ENCODE assay signal across 9 cellular contexts in the genomic region with DNA sequence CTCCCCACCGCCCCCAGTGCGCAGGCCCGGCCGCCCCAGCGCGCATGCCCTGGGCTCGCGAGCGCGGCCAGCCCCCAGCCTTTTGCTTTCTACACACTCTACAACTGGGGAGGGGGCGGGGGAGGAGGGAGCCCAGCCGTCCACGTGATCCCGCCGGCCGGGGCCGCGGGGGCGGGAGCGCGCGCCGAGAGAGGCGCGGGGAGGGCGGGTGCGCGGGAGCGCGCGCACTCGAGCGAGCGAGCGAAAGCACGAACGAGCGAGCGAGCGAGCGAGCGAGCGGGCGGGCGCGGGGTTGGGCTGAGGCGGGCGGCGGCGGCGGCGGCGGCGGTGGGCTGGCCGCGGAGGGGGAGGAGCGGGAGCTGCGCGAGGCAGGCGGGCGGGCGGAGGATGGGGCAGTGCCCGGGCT. TPM values are rescaled to one million over a fixed set of nuclear protein-coding genes. Genes with fewer than 3 reads are reported as not detected.
DNase-seq lines count a peak whose midpoint lies in the region; ATAC-seq, FAIRE-seq and TF ChIP-seq lines count a peak whose summit lies in the region.
"Had no signal": no experiment of that assay in that cellular context is flagged by ENCODE, and none has a peak within 500 bp of the region (broad histone marks: within the 10 kb centered on the region; RNA-seq: fewer than 3 reads in every experiment).

A gene (plus strand): TSS at position 395 of the 406 bp plus-strand sequence. CDS start 1,179 bp downstream, outside the sequence.

- H3K4me3 ChIP-seq in DOHH2 (ENCODE audit: low read length) (peak within 1 kb of the TSS; percentile 89), bronchial epithelial cell (ENCODE audit: low read depth, low read length) (peak within 1 kb of the TSS; percentile 38), gastrocnemius medialis (peak within 1 kb of the TSS; percentile 72 to 92 (median 88))

- in situ Hi-C loops in gastrocnemius medialis (cut with MboI; ENCODE audit: low sequenced_read_pairs in 4 of 4): no loop called here

- H3K36me3 ChIP-seq in DOHH2 (ENCODE audit: control insufficient read depth, low read length): peaks cover 10% of the 10 kb centered on the region; the same call in 1 of the 2 replicates
- no peaks in the 10 kb centered on the region for H3K36me3 ChIP-seq in bronchial epithelial cell (ENCODE audit: control insufficient read depth, insufficient read depth, low read length)
- no peaks in the 10 kb centered on the region for H3K36me3 ChIP-seq in gastrocnemius medialis

- TF ChIP-seq POLR2A in gastrocnemius medialis (IDR thresholded peaks at IDR 0.05): peak; percentile 34 to 41

- H3K9me3 ChIP-seq in DOHH2 (ENCODE audit: control insufficient read depth, insufficient read depth, low read length) (no peaks in the 10 kb centered on the region), gastrocnemius medialis (no peaks in the 10 kb centered on the region)

- DNase-seq in H4 (ENCODE audit: low spot score): peak; percentile 88
- DNase-seq in NAMALWA (ENCODE audit: low spot score): peak; percentile 97
- peak in 3 of 5 experiments; percentile 7 to 65 (median 44) for DNase-seq in T-helper 2 cell
- no peak for DNase-seq in bronchial epithelial cell (ENCODE audit: low read depth)
- DNase-seq in iPS-NIHi11 (ENCODE audit: low spot score): peak; percentile 95
- peak; percentile 75 to 82 for DNase-seq in gastrocnemius medialis

- intact Hi-C loops in gastrocnemius medialis (cut with DNase I; ENCODE audit: low total_unique reads): loop anchor here (1.0 to 5.0 kb wide), 4 partner anchors 81 to 229 kb away; no protein-coding TSS in a partner anchor

- H3K9me2 ChIP-seq in DOHH2 (replicated peaks; ENCODE audit: control insufficient read depth, low read length): no peaks in the 10 kb centered on the region

- TF ChIP-seq CTCF in DOHH2 (IDR thresholded peaks at IDR 0.05; ENCODE audit: low read depth, low read length, poor library complexity, severe bottlenecking) (no peak), bronchial epithelial cell (IDR thresholded peaks at IDR 0.05; ENCODE audit: insufficient read depth, low read length, severe bottlenecking) (no peak), gastrocnemius medialis (IDR thresholded peaks at IDR 0.05 in 4 of 5, conservative IDR thresholded peaks at IDR 0.05 in 1 of 5) (no peak)

- peaks cover 28% of the 10 kb centered on the region; the same call in 1 of the 2 replicates for H4K20me1 ChIP-seq in DOHH2 (ENCODE audit: control insufficient read depth, insufficient read depth, low read depth, low read length)

- no peak for FAIRE-seq in bronchial epithelial cell (lab: Jason Lieb, UNC)
- FAIRE-seq: endometrium had no signal

- H3K27ac ChIP-seq in DOHH2 (ENCODE audit: low read depth, low read length) (peak within 1 kb of the TSS; percentile 66), gastrocnemius medialis (peak within 1 kb of the TSS; percentile 85 to 94 (median 88))

- ATAC-seq in gastrocnemius medialis (peak; percentile 70 to 74), HG03378 (IDR thresholded peaks at IDR 0.05; ENCODE audit: unreplicated experiment) (no peak)

- peak within 1 kb of the TSS; percentile 98 for H3K4me2 ChIP-seq in DOHH2 (ENCODE audit: low read length)

- H3F3A ChIP-seq in DOHH2 (ENCODE audit: control insufficient read depth, insufficient read depth): peaks cover 34% of the 10 kb centered on the region

- peaks cover 46% of the 10 kb centered on the region for H3K4me1 ChIP-seq in DOHH2 (ENCODE audit: control insufficient read depth, low read length)
- peaks cover 10 to 31% of the 10 kb centered on the region in 2 donors for H3K4me1 ChIP-seq in gastrocnemius medialis

- 0 out of 2 replicates have a peak, but pooled peaks cover 3% of the 10 kb centered on the region for H3K27me3 ChIP-seq in DOHH2 (ENCODE audit: control insufficient read depth, low read length)
- H3K27me3 ChIP-seq in bronchial epithelial cell (ENCODE audit: control insufficient read depth, insufficient read depth, low read length): peaks cover 18% of the 10 kb centered on the region
- H3K27me3 ChIP-seq in gastrocnemius medialis: no peaks in the 10 kb centered on the region

- peaks cover 44% of the 10 kb centered on the region for H3K79me2 ChIP-seq in DOHH2 (ENCODE audit: control insufficient read depth, low read length)

RNA-seq across cellular contexts. Expression of the gene that starts here (rescaled TPM):
- 4.1 and 4.7 TPM in 2 replicates for total RNA-seq in H4 (2014; rRNA removed; shearing (Covaris generic))
- total RNA-seq in bronchial epithelial cell (9.5 and 11.8 TPM in 2 replicates), gastrocnemius medialis (10 to 100 TPM in 2 of 4 donors, 1 to 10 TPM in 2; 2.5 to 16.2 (median 8.5) TPM)

Comparison
In these comparisons a context has a peak if more than half of its experiments do, and no peak if none do; other contexts are left out.
1. H3K4me3 ChIP-seq: peak in every context shown above with its lines; median percentile 89 in DOHH2; 88 in gastrocnemius medialis; 38 in bronchial epithelial cell.